In genomic region chr9:78292026-78292425, GRCh38 we compare ENCODE assay signal across 28 cellular contexts. TPM values are rescaled to one million over a fixed set of nuclear protein-coding genes. Genes with fewer than 3 reads are reported as not detected.
DNase-seq lines count a peak whose midpoint lies in the region; ATAC-seq, FAIRE-seq and TF ChIP-seq lines count a peak whose summit lies in the region.
"Had no signal": no experiment of that assay in that cellular context is flagged by ENCODE, and none has a peak within 500 bp of the region (broad histone marks: within the 10 kb centered on the region; RNA-seq: fewer than 3 reads in every experiment).

No MANE protein-coding gene starts in this region.

- no peaks in the 10 kb centered on the region for H3K27me3 Mint-ChIP-seq in nephron (ENCODE audit: low read depth)
- H3K27me3 Mint-ChIP-seq: activated CD4-positive, alpha-beta memory T cell treated with anti-CD3 and anti-CD28 coated beads, Interleukin-2, amount 10 ng/mL, durations not matched to agents 7 days and 5 days; activated T-helper 17 cell treated with anti-CD3 and anti-CD28 coated beads, Interleukin-2, amount 50 U/mL, for 72 hours; CD4-positive, CD25-positive, alpha-beta regulatory T cell had no signal

- TF ChIP-seq RAD21 in HepG2 (CRISPR knock-in tag; IDR thresholded peaks at IDR 0.05) = no peak

- in situ Hi-C loops in HepG2 (cut with HindIII; ENCODE audit: extremely low pct_ligation_motif_present, low pct_unique_long_range_greater_than_20kb) = no loop called here

- intact Hi-C loops in HepG2 (cut with micrococcal nuclease; ENCODE audit: unreplicated experiment) = loop anchor here (10.0 kb wide), 1 partner anchor 257 kb away; the partner anchor contains the start of gene GNAQ
- intact Hi-C loops in right lobe of liver (cut with DNase I) = no loop called here
- intact Hi-C loops in OCI-LY7 (cut with micrococcal nuclease; ENCODE audit: unreplicated experiment) = no loop called here

- H3K9me3 Mint-ChIP-seq in nephron = no peaks in the 10 kb centered on the region
- H3K9me3 Mint-ChIP-seq: activated CD4-positive, alpha-beta memory T cell treated with anti-CD3 and anti-CD28 coated beads, Interleukin-2, amount 10 ng/mL, durations not matched to agents 7 days and 5 days; activated T-helper 17 cell treated with anti-CD3 and anti-CD28 coated beads, Interleukin-2, amount 50 U/mL, for 72 hours; CD4-positive, CD25-positive, alpha-beta regulatory T cell; H9; natural killer cell; T-helper 1 cell treated with Interleukin-12 subunit alpha and Interleukin-12 subunit beta and Interleukin-4 antibody, amounts not matched to agents 30 μg/mL and 1 μg/mL, for 36 hours had no signal

- ATAC-seq in HepG2 = no peak
- ATAC-seq in right lobe of liver = no peak
- ATAC-seq in HG03432 (IDR thresholded peaks at IDR 0.05; ENCODE audit: unreplicated experiment) = no peak
- ATAC-seq: activated T-helper 17 cell treated with anti-CD3 and anti-CD28 coated beads, Interleukin-2, amount 50 U/mL, for 72 hours; natural killer cell; pancreas had no signal

- no TSS peak for BruUV-seq in HepG2 (replicated peaks; lab: Mats Ljungman, UMichigan)
- BruUV-seq in OCI-LY7 (replicated peaks; lab: Mats Ljungman, UMichigan) = no TSS peak

- peak overlapping the region; percentile 57 to 75 (median 71) for H3K27ac Mint-ChIP-seq in nephron
- H3K27ac Mint-ChIP-seq: activated CD4-positive, alpha-beta memory T cell treated with anti-CD3 and anti-CD28 coated beads, Interleukin-2, amount 10 ng/mL, durations not matched to agents 7 days and 5 days; natural killer cell had no signal

- H3K27ac ChIP-seq in HepG2 (ENCODE audit: extremely low read length, insufficient read depth, low read length) = peak overlapping the region; percentile 41
- H3K27ac ChIP-seq in right lobe of liver = no peak overlapping the region
- no peak overlapping the region for H3K27ac ChIP-seq in OCI-LY7 (ENCODE audit: low read depth, low read length, poor library complexity, severe bottlenecking)
- H3K27ac ChIP-seq in substantia nigra (ENCODE audit: low read depth, low read length, poor library complexity, severe bottlenecking) = no peak overlapping the region
- H3K27ac ChIP-seq: epithelial cell of prostate, pancreas had no signal

- peaks cover 61% of the 10 kb centered on the region for H3K4me1 Mint-ChIP-seq in nephron

- no peak overlapping the region for H3K9ac ChIP-seq in HepG2 (ENCODE audit: insufficient read depth, low read depth, low read length)
- H3K9ac ChIP-seq: SK-N-SH had no signal

- no peaks in the 10 kb centered on the region for H4K20me1 ChIP-seq in HepG2 (ENCODE audit: insufficient read depth, low read length)
- H4K20me1 ChIP-seq in OCI-LY7 (ENCODE audit: insufficient read depth, low read length) = no peaks in the 10 kb centered on the region

- POLR2A ChIA-PET in HepG2 (lab: Yijun Ruan, JAX) (interaction anchor here (1.0 kb wide), 1 partner anchor 11 kb away, joined by 3 read pairs; no protein-coding TSS in a partner anchor), OCI-LY7 (lab: Charles Lee) (interaction anchor here (0.5 kb wide), 1 partner anchor 11 kb away, joined by 3 read pairs; no protein-coding TSS in a partner anchor)

- peaks cover under 1% of the 10 kb centered on the region for H3K79me2 ChIP-seq in HepG2 (ENCODE audit: insufficient read depth, low read length)
- no peaks in the 10 kb centered on the region for H3K79me2 ChIP-seq in OCI-LY7 (ENCODE audit: insufficient read depth, low read depth, low read length)

- TF ChIP-seq CTCF in HepG2 (CRISPR knock-in tag; IDR thresholded peaks at IDR 0.05) = no peak
- TF ChIP-seq CTCF in right lobe of liver (IDR thresholded peaks at IDR 0.05) = no peak
- no peak for TF ChIP-seq CTCF in OCI-LY7 (conservative IDR thresholded peaks at IDR 0.05; ENCODE audit: low read length)
- TF ChIP-seq CTCF in nephron (IDR thresholded peaks at IDR 0.05; ENCODE audit: unreplicated experiment in 3 of 3) = no peak

- H3K36me3 ChIP-seq in HepG2 (replicated peaks in 1 of 2; ENCODE audit: control insufficient read depth in 1 of 2, insufficient read depth in 2 of 2, low read length in 2 of 2) (no peaks in the 10 kb centered on the region), right lobe of liver (no peaks in the 10 kb centered on the region), OCI-LY7 (ENCODE audit: insufficient read depth, low read length) (no peaks in the 10 kb centered on the region)
- H3K36me3 ChIP-seq: pancreas had no signal

- no peaks in the 10 kb centered on the region for H3K36me3 Mint-ChIP-seq in nephron (ENCODE audit: low read depth)
- H3K36me3 Mint-ChIP-seq: CD4-positive, CD25-positive, alpha-beta regulatory T cell; IgD-negative memory B cell; natural killer cell had no signal

- peak overlapping the region in 1 of 3 experiments; percentile 17 for H3K4me3 Mint-ChIP-seq in nephron
- H3K4me3 Mint-ChIP-seq: H9, natural killer cell had no signal

- 32% methylated on average over 6 of the region's 6 CpGs for WGBS in HepG2 (ENCODE audit: low lambda C conversion rate)
- 53% methylated on average over 5 of the region's 6 CpGs for WGBS in right lobe of liver (ENCODE audit: insufficient coverage, low coverage, low lambda C conversion rate, missing lambda C conversion rate)

- H3K27me3 ChIP-seq in HepG2 (ENCODE audit: control insufficient read depth in 1 of 2, insufficient read depth in 2 of 2, low read length in 2 of 2) (no peaks in the 10 kb centered on the region; a peak in 1 of 5 replicates), right lobe of liver (no peaks in the 10 kb centered on the region)
- H3K27me3 ChIP-seq: pancreas had no signal

- H3K4me2 ChIP-seq in HepG2 (ENCODE audit: low read depth, low read length) (peak overlapping the region; percentile 37), OCI-LY7 (ENCODE audit: low read length) (no peak overlapping the region)
- H3K4me2 ChIP-seq: SK-N-SH had no signal

- FAIRE-seq in HepG2 (lab: Jason Lieb, UNC) = no peak
- FAIRE-seq: D721Med, pancreas had no signal

- peaks cover 89% of the 10 kb centered on the region for H3K4me1 ChIP-seq in HepG2 (ENCODE audit: insufficient read depth, low read length)
- peaks cover 0 to 37% (median 0%) of the 10 kb centered on the region in 4 donors for H3K4me1 ChIP-seq in right lobe of liver
- H3K4me1 ChIP-seq in OCI-LY7 (ENCODE audit: insufficient read depth, low read length, poor library complexity, severe bottlenecking) = peaks cover 15% of the 10 kb centered on the region

- TF ChIP-seq POLR2A in HepG2 (IDR thresholded peaks at IDR 0.05; ENCODE audit: insufficient read depth in 1 of 2, low read depth in 2 of 2, low read length in 2 of 2) = no peak
- no peak for TF ChIP-seq POLR2A in right lobe of liver (IDR thresholded peaks at IDR 0.05)

- CTCF ChIA-PET in HepG2 (lab: Yijun Ruan, JAX; ENCODE audit: low intra/inter-chr PET ratio, low total read pairs) (no interaction called here), OCI-LY7 (lab: Charles Lee; ENCODE audit: unreplicated experiment) (no interaction called here)

- no peaks in the 10 kb centered on the region for H3K9me2 ChIP-seq in OCI-LY7 (ENCODE audit: insufficient read depth, low read length)
- H3K9me2 ChIP-seq: SK-N-SH had no signal

- no peak for TF ChIP-seq EP300 in HepG2 (IDR thresholded peaks at IDR 0.05; ENCODE audit: low read depth in 2 of 2, low read length in 2 of 2)
- TF ChIP-seq EP300 in HepG2 (CRISPR knock-in tag; IDR thresholded peaks at IDR 0.05; ENCODE audit: borderline replicate concordance) = no peak

- no peak for DNase-seq in HepG2 (ENCODE audit: low spot score)
- no peak for DNase-seq in right lobe of liver
- no peak for DNase-seq in OCI-LY7 (ENCODE audit: low spot score)
- DNase-seq in NCI-H1105 (lab: John Stamatoyannopoulos, UW) = no peak
- no peak for DNase-seq in substantia nigra (lab: John Stamatoyannopoulos, UW)
- DNase-seq: activated CD4-positive, alpha-beta memory T cell treated with anti-CD3 and anti-CD28 coated beads, Interleukin-2, amount 10 ng/mL, durations not matched to agents 7 days and 5 days; activated CD4-positive, alpha-beta T cell treated with anti-CD3 and anti-CD28 coated beads for 1 hour; activated CD8-positive, alpha-beta memory T cell treated with anti-CD3 and anti-CD28 coated beads, Interleukin-2, amount 50 U/mL, for 48 hours; amniotic stem cell; H9; midbrain; natural killer cell; NCI-H1048; NCI-H2029 treated with DMSO at 0.1 percent for 48 hours; NCI-H748 treated with DMSO at 0.1 percent for 48 hours; pancreas; RPMI8226; SK-N-SH; stimulated activated CD4-positive, alpha-beta T cell treated with anti-CD3 and anti-CD28 coated beads, Interleukin-12 subunit alpha, Interleukin-12 subunit beta, amount 100 ng/mL, for 4 hours; stimulated activated CD4-positive, alpha-beta T cell treated with anti-CD3 and anti-CD28 coated beads, Interleukin-4, amount 100 ng/mL, for 1 hour had no signal

- H2AFZ ChIP-seq in HepG2 (ENCODE audit: low read length) (peak overlapping the region; percentile 8), OCI-LY7 (ENCODE audit: low read length) (peak overlapping the region; percentile 35; the same call in 1 of the 2 replicates)

- H3K4me3 ChIP-seq in HepG2 (replicated peaks in 1 of 3; ENCODE audit: insufficient read depth in 1 of 3, low read depth in 2 of 3, low read length in 3 of 3) (no peak overlapping the region), right lobe of liver (no peak overlapping the region), OCI-LY7 (ENCODE audit: low read depth, low read length, poor library complexity, severe bottlenecking) (no peak overlapping the region)
- H3K4me3 ChIP-seq: pancreas had no signal

- H3K9me3 ChIP-seq in HepG2 (ENCODE audit: low read length) = no peaks in the 10 kb centered on the region
- no peaks in the 10 kb centered on the region for H3K9me3 ChIP-seq in right lobe of liver
- no peaks in the 10 kb centered on the region for H3K9me3 ChIP-seq in OCI-LY7 (ENCODE audit: low read length)
- H3K9me3 ChIP-seq: pancreas, SK-N-SH had no signal

RNA-seq across cellular contexts. Expression of gene PSAT1, which starts 4.9 kb away (rescaled TPM):
- 135 and 262 TPM in 2 replicates for total RNA-seq in HepG2 (2016; rRNA removed; fragmentation: Illumina TruSeq; extraction: Trizol)
- total RNA-seq in HepG2 (2016; cell fraction: cytosol; rRNA removed; fragmentation: Illumina TruSeq; extraction: Trizol; ENCODE audit: low read depth) = 16.9 and 17.4 TPM in 2 replicates
- 134 and 259 TPM in 2 replicates for total RNA-seq in HepG2 (2016; cell fraction: insoluble cytoplasmic fraction; rRNA removed; fragmentation: Illumina TruSeq; extraction: Trizol)
- 55.1 and 59.2 TPM in 2 replicates for total RNA-seq in HepG2 (2016; cell fraction: membrane; rRNA removed; fragmentation: Illumina TruSeq; extraction: Trizol)
- total RNA-seq in HepG2 (2016; cell fraction: nucleus; rRNA removed; fragmentation: Illumina TruSeq; extraction: Trizol) = 92.0 and 102 TPM in 2 replicates
- polyA plus RNA-seq in HepG2 (2011; rRNA removed) = 197 and 229 TPM in 2 replicates
- 174 and 239 TPM in 2 replicates for polyA plus RNA-seq in HepG2 (2011; cell fraction: cytosol; rRNA removed)
- 53.5 and 69.1 TPM in 2 replicates for polyA plus RNA-seq in HepG2 (2011; cell fraction: nucleus; rRNA removed)
- polyA plus RNA-seq in HepG2 (2012) = 252 and 381 TPM in 2 replicates
- 23.7 and 24.6 TPM in 2 replicates for polyA plus RNA-seq in HepG2 (2016; cell fraction: cytosol; fragmentation: Illumina TruSeq; extraction: Trizol; ENCODE audit: low read depth)
- polyA plus RNA-seq in HepG2 (2016; cell fraction: insoluble cytoplasmic fraction; fragmentation: Illumina TruSeq; extraction: Trizol; ENCODE audit: low read depth) = 471 and 492 TPM in 2 replicates
- polyA plus RNA-seq in HepG2 (2016; cell fraction: membrane; fragmentation: Illumina TruSeq; extraction: Trizol; ENCODE audit: low read depth) = 65.5 and 69.3 TPM in 2 replicates
- polyA plus RNA-seq in HepG2 (2016; cell fraction: nucleus; fragmentation: Illumina TruSeq; extraction: Trizol; ENCODE audit: insufficient read depth, low read depth) = 163 TPM in 2 replicates
- 98.7 and 239 TPM in 2 replicates for polyA minus RNA-seq in HepG2 (2011; rRNA and poly(A)+ RNA removed; ENCODE audit: low replicate concordance)
- 170 and 192 TPM in 2 replicates for polyA minus RNA-seq in HepG2 (2011; cell fraction: cytosol; rRNA and poly(A)+ RNA removed)
- 105 and 132 TPM in 2 replicates for polyA minus RNA-seq in HepG2 (2011; cell fraction: nucleus; rRNA and poly(A)+ RNA removed)
- total RNA-seq in right lobe of liver = 100 to 1,000 TPM in 2 of 6 experiments, 10 to 100 TPM in 4; 34.2 to 117 (median 89.3) TPM
- total RNA-seq in OCI-LY7 (2014; rRNA removed; shearing (Covaris generic)) = 116 and 125 TPM in 2 replicates
- 268 and 278 TPM in 2 replicates for total RNA-seq in OCI-LY7 (2022)

RNA-seq across cellular contexts. Expression of gene CEP78, which starts 56.2 kb away (rescaled TPM):
- 30.8 and 38.3 TPM in 2 replicates for total RNA-seq in HepG2 (2016; rRNA removed; fragmentation: Illumina TruSeq; extraction: Trizol)
- total RNA-seq in HepG2 (2016; cell fraction: cytosol; rRNA removed; fragmentation: Illumina TruSeq; extraction: Trizol; ENCODE audit: low read depth) = 2.6 and 2.7 TPM in 2 replicates
- 31.0 and 36.1 TPM in 2 replicates for total RNA-seq in HepG2 (2016; cell fraction: insoluble cytoplasmic fraction; rRNA removed; fragmentation: Illumina TruSeq; extraction: Trizol)
- 13.2 and 13.7 TPM in 2 replicates for total RNA-seq in HepG2 (2016; cell fraction: membrane; rRNA removed; fragmentation: Illumina TruSeq; extraction: Trizol)
- 30.7 and 32.0 TPM in 2 replicates for total RNA-seq in HepG2 (2016; cell fraction: nucleus; rRNA removed; fragmentation: Illumina TruSeq; extraction: Trizol)
- 4.0 and 5.1 TPM in 2 replicates for polyA plus RNA-seq in HepG2 (2011; rRNA removed)
- 2.1 and 2.8 TPM in 2 replicates for polyA plus RNA-seq in HepG2 (2011; cell fraction: cytosol; rRNA removed)
- 4.8 and 5.6 TPM in 2 replicates for polyA plus RNA-seq in HepG2 (2011; cell fraction: nucleus; rRNA removed)
- 5.0 and 9.6 TPM in 2 replicates for polyA plus RNA-seq in HepG2 (2012)
- 1.9 and 2.3 TPM in 2 replicates for polyA plus RNA-seq in HepG2 (2016; cell fraction: cytosol; fragmentation: Illumina TruSeq; extraction: Trizol; ENCODE audit: low read depth)
- polyA plus RNA-seq in HepG2 (2016; cell fraction: insoluble cytoplasmic fraction; fragmentation: Illumina TruSeq; extraction: Trizol; ENCODE audit: low read depth) = 22.9 and 23.5 TPM in 2 replicates
- 5.8 and 7.0 TPM in 2 replicates for polyA plus RNA-seq in HepG2 (2016; cell fraction: membrane; fragmentation: Illumina TruSeq; extraction: Trizol; ENCODE audit: low read depth)
- 30.4 and 34.3 TPM in 2 replicates for polyA plus RNA-seq in HepG2 (2016; cell fraction: nucleus; fragmentation: Illumina TruSeq; extraction: Trizol; ENCODE audit: insufficient read depth, low read depth)
- 9.1 and 10.5 TPM in 2 replicates for polyA minus RNA-seq in HepG2 (2011; rRNA and poly(A)+ RNA removed; ENCODE audit: low replicate concordance)
- polyA minus RNA-seq in HepG2 (2011; cell fraction: cytosol; rRNA and poly(A)+ RNA removed) = 6.1 and 6.5 TPM in 2 replicates
- polyA minus RNA-seq in HepG2 (2011; cell fraction: nucleus; rRNA and poly(A)+ RNA removed) = 23.4 and 25.1 TPM in 2 replicates
- 10 to 100 TPM in 1 of 6 experiments, 1 to 10 TPM in 5; 5.5 to 10.4 (median 8.7) TPM for total RNA-seq in right lobe of liver
- total RNA-seq in OCI-LY7 (2014; rRNA removed; shearing (Covaris generic)) = 59.3 and 65.1 TPM in 2 replicates
- total RNA-seq in OCI-LY7 (2022) = 49.5 and 58.0 TPM in 2 replicates
